In genomic region chr15:22799902-22800301, GRCh38 we compare ENCODE assay signal across 23 cellular contexts.
"Had no signal": no experiment of that assay in that cellular context is flagged by ENCODE, and none has a peak within 500 bp of the region (broad histone marks: within the 10 kb centered on the region; RNA-seq: fewer than 3 reads in every experiment).

No MANE protein-coding gene starts in this region.

- H3K36me3 Mint-ChIP-seq: natural killer cell had no signal

- H3K27me3 ChIP-seq: ascending aorta, brain microvascular endothelial cell, esophagus squamous epithelium, gastrocnemius medialis, right atrium auricular region, spleen, thyroid gland, upper lobe of right lung had no signal

- H3K36me3 ChIP-seq: ascending aorta, brain microvascular endothelial cell, esophagus squamous epithelium, gastrocnemius medialis, right atrium auricular region, spleen, thyroid gland, upper lobe of right lung had no signal

- FAIRE-seq: colon had no signal

- H3K9me3 Mint-ChIP-seq: activated naive CD4-positive, alpha-beta T cell treated with anti-CD3 and anti-CD28 coated beads, Interleukin-2, amount 50 U/mL, for 72 hours; central memory CD8-positive, alpha-beta T cell; natural killer cell; stimulated activated naive CD8-positive, alpha-beta T cell treated with anti-CD3 and anti-CD28 coated beads, Interleukin-15, Interleukin-2, amounts not matched to agents 100 ng/mL and 50 ng/mL, for 24 hours had no signal

- H3K27ac ChIP-seq: ascending aorta, brain microvascular endothelial cell, esophagus squamous epithelium, gastrocnemius medialis, psoas muscle, right atrium auricular region, spleen, thyroid gland, upper lobe of right lung had no signal

- H3K4me3 ChIP-seq: ascending aorta, esophagus squamous epithelium, gastrocnemius medialis, psoas muscle, right atrium auricular region, spleen, thyroid gland, upper lobe of right lung had no signal

- H3K9me3 ChIP-seq: ascending aorta, esophagus squamous epithelium, gastrocnemius medialis, psoas muscle, right atrium auricular region, spleen, thyroid gland, upper lobe of right lung had no signal

- H3K27me3 Mint-ChIP-seq: central memory CD8-positive, alpha-beta T cell; stimulated activated naive CD8-positive, alpha-beta T cell treated with anti-CD3 and anti-CD28 coated beads, Interleukin-15, Interleukin-2, amounts not matched to agents 100 ng/mL and 50 ng/mL, for 24 hours had no signal

- H3K4me3 Mint-ChIP-seq: activated CD8-positive, alpha-beta T cell treated with anti-CD3 and anti-CD28 coated beads, Interleukin-2, amount 10 ng/mL, durations not matched to agents 7 days and 5 days; central memory CD8-positive, alpha-beta T cell; natural killer cell; stimulated activated naive CD8-positive, alpha-beta T cell treated with anti-CD3 and anti-CD28 coated beads, Interleukin-15, Interleukin-2, amounts not matched to agents 100 ng/mL and 50 ng/mL, for 24 hours had no signal

- H3K4me1 ChIP-seq: ascending aorta, esophagus squamous epithelium, gastrocnemius medialis, psoas muscle, right atrium auricular region, upper lobe of right lung had no signal

- H3K27ac Mint-ChIP-seq: activated CD8-positive, alpha-beta T cell treated with anti-CD3 and anti-CD28 coated beads, Interleukin-2, amount 10 ng/mL, durations not matched to agents 7 days and 5 days; activated naive CD4-positive, alpha-beta T cell treated with anti-CD3 and anti-CD28 coated beads, Interleukin-2, amount 50 U/mL, for 72 hours; natural killer cell; stimulated activated naive CD8-positive, alpha-beta T cell treated with anti-CD3 and anti-CD28 coated beads, Interleukin-15, Interleukin-2, amounts not matched to agents 100 ng/mL and 50 ng/mL, for 24 hours had no signal

- DNase-seq: activated CD4-positive, alpha-beta T cell treated with anti-CD3 and anti-CD28 coated beads, Interleukin-2, amount 50 U/mL, for 1 hour; activated CD4-positive, CD25-positive, alpha-beta regulatory T cell treated with anti-CD3 and anti-CD28 coated beads, Interleukin-2, amount 50 U/mL, for 72 hours; activated CD8-positive, alpha-beta T cell treated with anti-CD3 and anti-CD28 coated beads, Interleukin-2, amount 10 ng/mL, durations not matched to agents 7 days and 5 days; brain microvascular endothelial cell; esophagus squamous epithelium; gastrocnemius medialis; hypothalamus; left ventricle myocardium superior; mammary epithelial cell; midbrain; natural killer cell; psoas muscle; spleen; stimulated activated CD4-positive, alpha-beta T cell treated with anti-CD3 and anti-CD28 coated beads, Interleukin-4, amount 100 ng/mL, for 4 hours; substantia nigra; thyroid gland; upper lobe of right lung had no signal

- ATAC-seq: activated CD8-positive, alpha-beta T cell treated with anti-CD3 and anti-CD28 coated beads, Interleukin-2, amount 10 ng/mL, durations not matched to agents 7 days and 5 days; activated naive CD4-positive, alpha-beta T cell treated with anti-CD3 and anti-CD28 coated beads, Interleukin-2, amount 50 U/mL, for 72 hours; gastrocnemius medialis; left ventricle myocardium superior; natural killer cell; psoas muscle; upper lobe of right lung had no signal
